Comparison of ENCODE assay signal across 1 cellular context in the genomic region with DNA sequence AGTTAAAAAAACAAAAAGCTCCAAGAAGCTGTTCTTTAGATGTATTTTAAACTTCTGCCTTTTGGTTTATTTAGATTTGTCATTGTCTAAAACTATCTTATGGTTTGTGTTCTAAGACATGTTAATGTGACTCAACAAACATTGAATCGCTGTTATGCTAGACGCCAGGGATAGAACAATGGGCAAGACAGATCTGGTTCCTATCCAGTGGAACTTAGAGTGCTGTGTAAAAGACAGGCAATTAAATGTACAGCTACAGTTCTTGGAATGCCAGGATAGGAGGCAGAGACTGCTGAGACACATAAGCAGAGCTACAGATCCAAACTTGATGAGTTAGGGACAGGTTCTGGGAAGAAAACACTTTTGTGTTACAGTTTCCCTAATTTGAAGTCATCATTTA.
TF ChIP-seq lines count a peak whose summit lies in the region.

No MANE protein-coding gene starts in this region.

TF ChIP-seq in endothelial cell of umbilical vein, 7 proteins besides CTCF, POLR2A, EP300 and RAD21 (continued from another document):
- TF ChIP-seq, protein P1, sequence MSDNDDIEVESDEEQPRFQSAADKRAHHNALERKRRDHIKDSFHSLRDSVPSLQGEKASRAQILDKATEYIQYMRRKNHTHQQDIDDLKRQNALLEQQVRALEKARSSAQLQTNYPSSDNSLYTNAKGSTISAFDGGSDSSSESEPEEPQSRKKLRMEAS (IDR thresholded peaks at IDR 0.05; ENCODE audit: insufficient read depth, insufficient read length), result no peak
- TF ChIP-seq MYC (IDR thresholded peaks at IDR 0.05; ENCODE audit: low read depth, low read length) (no peak), FOS (IDR thresholded peaks at IDR 0.05; ENCODE audit: borderline replicate concordance, insufficient read depth, low read length) (no peak), GATA2 (IDR thresholded peaks at IDR 0.05; ENCODE audit: insufficient read depth, insufficient read length, low read depth, low read length) (no peak), EZH2 (IDR thresholded peaks at IDR 0.05; ENCODE audit: borderline replicate concordance, low read depth, low read length, severe bottlenecking) (no peak)
